In the genomic region with DNA sequence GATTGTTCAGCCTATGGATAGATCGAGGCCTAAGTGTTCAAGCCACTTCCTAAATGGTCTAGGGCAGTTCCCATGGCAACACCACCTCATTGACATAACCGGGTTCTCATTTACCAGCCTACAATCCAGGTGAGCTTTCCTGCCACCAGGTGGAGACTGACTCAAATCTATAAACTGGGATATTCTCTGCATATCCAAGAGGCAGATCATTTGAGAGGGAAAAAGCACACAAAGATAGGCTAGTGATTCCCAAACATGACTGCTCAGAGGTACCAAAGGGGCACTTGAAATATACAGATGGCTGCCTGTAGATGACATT, we compare ENCODE assay signal across 8 cellular contexts.
DNase-seq lines count a peak whose midpoint lies in the region; ATAC-seq lines count a peak whose summit lies in the region.

No MANE protein-coding gene starts in this region.

- H3K4me1 ChIP-seq in iPS-18a (ENCODE audit: control insufficient read depth, low read depth, low read length): peaks cover 18% of the 10 kb centered on the region

- no peaks in the 10 kb centered on the region for H3K36me3 ChIP-seq in iPS-18a (ENCODE audit: control insufficient read depth, low read depth, low read length)

- peak overlapping the region; percentile 61 for H3K27ac ChIP-seq in iPS-18a (ENCODE audit: low read length)

- H3K4me3 ChIP-seq in iPS-18a (ENCODE audit: low read length): no peak overlapping the region

- DNase-seq in NCI-H1436 (lab: John Stamatoyannopoulos, UW): peak; percentile 59
- DNase-seq in NCI-H1436 treated with DMSO at 0.1 percent for 48 hours (lab: John Stamatoyannopoulos, UW): no peak
- DNase-seq in HS-5 (ENCODE audit: low read depth): peak; percentile 3
- DNase-seq in RPMI7951 (ENCODE audit: low read depth): peak; percentile 21
- no peak for DNase-seq in hepatic stellate cell (ENCODE audit: low spot score)
- no peak for DNase-seq in activated CD4-positive, CD25-positive, alpha-beta regulatory T cell treated with anti-CD3 and anti-CD28 coated beads, Interleukin-2, amount 50 U/mL, for 72 hours

- no peak for ATAC-seq in HG03439 (IDR thresholded peaks at IDR 0.05; ENCODE audit: unreplicated experiment)

- H3K9me3 ChIP-seq in iPS-18a (ENCODE audit: control insufficient read depth, low read depth, low read length): no peaks in the 10 kb centered on the region

- H3K9ac ChIP-seq in iPS-18a (ENCODE audit: low read length): no peak overlapping the region

- no peaks in the 10 kb centered on the region for H3K27me3 ChIP-seq in iPS-18a (ENCODE audit: control insufficient read depth, insufficient read depth, low read length)

Comparison
In these comparisons a context has a peak if more than half of its experiments do, and no peak if none do; other contexts are left out.
1. DNase-seq: peak in NCI-H1436 (single experiment), HS-5 (single experiment) and RPMI7951 (single experiment); none in NCI-H1436 treated with DMSO at 0.1 percent for 48 hours (single experiment), hepatic stellate cell (single experiment) and activated CD4-positive, CD25-positive, alpha-beta regulatory T cell treated with anti-CD3 and anti-CD28 coated beads, Interleukin-2, amount 50 U/mL, for 72 hours (single experiment).